15 cellular contexts compared by ENCODE assay signal in genomic region chr17:15954222-15954621, GRCh38. TPM values are rescaled to one million over a fixed set of nuclear protein-coding genes. Genes with fewer than 3 reads are reported as not detected.
DNase-seq lines count a peak whose midpoint lies in the region; ATAC-seq, FAIRE-seq and TF ChIP-seq lines count a peak whose summit lies in the region.
"Had no signal": no experiment of that assay in that cellular context is flagged by ENCODE, and none has a peak within 500 bp of the region (broad histone marks: within the 10 kb centered on the region; RNA-seq: fewer than 3 reads in every experiment).

No MANE protein-coding gene starts in this region.

- H3K18ac ChIP-seq in mesenchymal stem cell (ENCODE audit: low read depth in 1 of 2, low read length in 2 of 2), result no peak overlapping the region

- FAIRE-seq in bronchial epithelial cell (lab: Jason Lieb, UNC), result no peak
- FAIRE-seq: D721Med had no signal

- H2BK5ac ChIP-seq in mesenchymal stem cell (ENCODE audit: low read depth, low read length, poor library complexity, severe bottlenecking), result no peak overlapping the region

- H3K14ac ChIP-seq in mesenchymal stem cell (ENCODE audit: low read length in 2 of 2), result no peak overlapping the region

- ATAC-seq in GM18909 (IDR thresholded peaks at IDR 0.05; ENCODE audit: poor library complexity, unreplicated experiment), result no peak
- ATAC-seq in HG03175 (IDR thresholded peaks at IDR 0.05; ENCODE audit: unreplicated experiment), result no peak
- ATAC-seq: left lobe of liver had no signal

- no peak for TF ChIP-seq CTCF in bronchial epithelial cell (IDR thresholded peaks at IDR 0.05; ENCODE audit: insufficient read depth, low read length, severe bottlenecking)

- CTCF ChIA-PET in HEK293T (lab: Yijun Ruan, JAX), result no interaction called here

- no peak overlapping the region for H2AFZ ChIP-seq in mesenchymal stem cell (ENCODE audit: low read depth, low read length)

- no peak overlapping the region for H3K4me3 ChIP-seq in BLaER1 treated with 17β-estradiol and CSF1 and Interleukin-3, amounts not matched to agents 10 nM and 100 nM
- H3K4me3 ChIP-seq in bronchial epithelial cell (ENCODE audit: low read depth, low read length), result no peak overlapping the region
- H3K4me3 ChIP-seq in mesenchymal stem cell (ENCODE audit: insufficient read depth in 1 of 2, low read depth in 1 of 2, low read length in 2 of 2), result no peak overlapping the region
- H3K4me3 ChIP-seq: right atrium auricular region had no signal

- WGBS in mesenchymal stem cell, result 26% methylated on average over 5 of the region's 5 CpGs

- H3K9ac ChIP-seq in BLaER1 treated with 17β-estradiol and CSF1 and Interleukin-3, amounts not matched to agents 10 nM and 100 nM, result no peak overlapping the region
- H3K9ac ChIP-seq in mesenchymal stem cell (ENCODE audit: low read length), result no peak overlapping the region

- no peak overlapping the region for H4K91ac ChIP-seq in mesenchymal stem cell (ENCODE audit: low read length)

- H4K20me1 ChIP-seq in BLaER1 treated with 17β-estradiol and CSF1 and Interleukin-3, amounts not matched to agents 10 nM and 100 nM, result peaks cover 0 to 27% (median 0%) of the 10 kb centered on the region in 11 experiments; a peak in 6 of 22 replicates

- H2BK15ac ChIP-seq in mesenchymal stem cell (ENCODE audit: low read depth, poor library complexity, severe bottlenecking), result no peak overlapping the region

- H2BK12ac ChIP-seq in mesenchymal stem cell (ENCODE audit: low read length in 2 of 2), result no peak overlapping the region

- H2BK120ac ChIP-seq in mesenchymal stem cell (ENCODE audit: low read depth, low read length), result no peak overlapping the region

- POLR2A ChIA-PET in HEK293T (lab: Yijun Ruan, JAX), result interaction anchor here (1.3 kb wide), 2 partner anchors 9 to 46 kb away, joined by 5 to 7 read pairs; partner anchors contain the start of genes ADORA2B, TTC19 and ZSWIM7

- H3K36me3 ChIP-seq in BLaER1 treated with 17β-estradiol and CSF1 and Interleukin-3, amounts not matched to agents 10 nM and 100 nM, result peaks cover 0 to 25% (median 0%) of the 10 kb centered on the region in 11 experiments; a peak in 6 of 22 replicates
- H3K36me3 ChIP-seq in bronchial epithelial cell (ENCODE audit: control insufficient read depth, insufficient read depth, low read length) (peaks cover 8% of the 10 kb centered on the region), mesenchymal stem cell (ENCODE audit: control insufficient read depth in 1 of 2, insufficient read depth in 2 of 2, low read depth in 1 of 2, low read length in 2 of 2) (peaks cover 0 to 16% of the 10 kb centered on the region in 2 experiments)
- H3K36me3 ChIP-seq: right atrium auricular region had no signal

- H2AK5ac ChIP-seq in mesenchymal stem cell (ENCODE audit: low read length, severe bottlenecking), result no peak overlapping the region

- H3K23ac ChIP-seq in mesenchymal stem cell (ENCODE audit: low read length in 2 of 2), result no peak overlapping the region

- H3K79me1 ChIP-seq in mesenchymal stem cell (replicated peaks; ENCODE audit: low read length, poor library complexity, severe bottlenecking), result peaks cover 14% of the 10 kb centered on the region

- peak overlapping the region; percentile 62 for H4K8ac ChIP-seq in mesenchymal stem cell (ENCODE audit: low read length)

- H3K4me1 ChIP-seq in BLaER1 treated with 17β-estradiol and CSF1 and Interleukin-3, amounts not matched to agents 10 nM and 100 nM, result peaks cover 10 to 78% (median 53%) of the 10 kb centered on the region in 10 experiments
- peaks cover 33% of the 10 kb centered on the region for H3K4me1 ChIP-seq in mesenchymal stem cell (ENCODE audit: control insufficient read depth, insufficient read depth, low read depth, low read length)

- DNase-seq in LoVo (ENCODE audit: low spot score), result peak; percentile 69
- DNase-seq in bronchial epithelial cell (ENCODE audit: low read depth), result peak; percentile 96
- peak; percentile 75 for DNase-seq in mesenchymal stem cell
- DNase-seq in HuH-7 (ENCODE audit: low spot score), result no peak
- no peak for DNase-seq in HEK293T (ENCODE audit: extremely low spot score)
- DNase-seq: activated naive CD4-positive, alpha-beta T cell treated with Interleukin-2 at 50 U/mL for 16 hours; effector CD4-positive, alpha-beta T cell; NCI-H1417 treated with DMSO at 0.1 percent for 48 hours; OCI-M1 had no signal

- no peaks in the 10 kb centered on the region for H3K27me3 ChIP-seq in BLaER1 treated with 17β-estradiol and CSF1 and Interleukin-3, amounts not matched to agents 10 nM and 100 nM
- H3K27me3 ChIP-seq in bronchial epithelial cell (ENCODE audit: control insufficient read depth, insufficient read depth, low read length), result no peaks in the 10 kb centered on the region
- no peaks in the 10 kb centered on the region for H3K27me3 ChIP-seq in mesenchymal stem cell (ENCODE audit: control insufficient read depth in 1 of 2, insufficient read depth in 1 of 2, low read length in 2 of 2)
- H3K27me3 ChIP-seq: right atrium auricular region had no signal

- no peak overlapping the region for H3K27ac ChIP-seq in BLaER1 treated with 17β-estradiol and CSF1 and Interleukin-3, amounts not matched to agents 10 nM and 100 nM
- peak overlapping the region; percentile 19 for H3K27ac ChIP-seq in mesenchymal stem cell (ENCODE audit: low read length, poor library complexity, severe bottlenecking)
- H3K27ac ChIP-seq: right atrium auricular region had no signal

- no peaks in the 10 kb centered on the region; a peak in 1 of 22 replicates for H3K9me3 ChIP-seq in BLaER1 treated with 17β-estradiol and CSF1 and Interleukin-3, amounts not matched to agents 10 nM and 100 nM (replicated peaks in 1 of 11)
- no peaks in the 10 kb centered on the region for H3K9me3 ChIP-seq in mesenchymal stem cell (ENCODE audit: control insufficient read depth, low read length)
- H3K9me3 ChIP-seq: right atrium auricular region had no signal

- no peak overlapping the region for H3K4ac ChIP-seq in mesenchymal stem cell (ENCODE audit: low read depth in 1 of 2, low read length in 2 of 2)

- H3K4me2 ChIP-seq in BLaER1 treated with 17β-estradiol and CSF1 and Interleukin-3, amounts not matched to agents 10 nM and 100 nM, result peak overlapping the region in 6 of 11 experiments; percentile 19 to 89 (median 55); a peak in 11 of 22 replicates
- no peak overlapping the region for H3K4me2 ChIP-seq in mesenchymal stem cell (ENCODE audit: low read length, poor library complexity, severe bottlenecking)

TF ChIP-seq in HEK293T, 16 proteins besides CTCF, POLR2A, EP300 and RAD21:
- TF ChIP-seq, protein P1, sequence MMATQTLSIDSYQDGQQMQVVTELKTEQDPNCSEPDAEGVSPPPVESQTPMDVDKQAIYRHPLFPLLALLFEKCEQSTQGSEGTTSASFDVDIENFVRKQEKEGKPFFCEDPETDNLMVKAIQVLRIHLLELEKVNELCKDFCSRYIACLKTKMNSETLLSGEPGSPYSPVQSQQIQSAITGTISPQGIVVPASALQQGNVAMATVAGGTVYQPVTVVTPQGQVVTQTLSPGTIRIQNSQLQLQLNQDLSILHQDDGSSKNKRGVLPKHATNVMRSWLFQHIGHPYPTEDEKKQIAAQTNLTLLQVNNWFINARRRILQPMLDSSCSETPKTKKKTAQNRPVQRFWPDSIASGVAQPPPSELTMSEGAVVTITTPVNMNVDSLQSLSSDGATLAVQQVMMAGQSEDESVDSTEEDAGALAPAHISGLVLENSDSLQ (IDR thresholded peaks at IDR 0.05), result no peak
- TF ChIP-seq BHLHE40 (IDR thresholded peaks at IDR 0.05; ENCODE audit: borderline replicate concordance) (no peak), ELF4 (IDR thresholded peaks at IDR 0.05) (no peak), HDGF (IDR thresholded peaks at IDR 0.05; ENCODE audit: borderline replicate concordance) (no peak), NFRKB (IDR thresholded peaks at IDR 0.05) (no peak), CTBP1 (IDR thresholded peaks at IDR 0.05; ENCODE audit: borderline replicate concordance) (no peak), LEF1 (IDR thresholded peaks at IDR 0.05; ENCODE audit: borderline replicate concordance) (no peak), TARDBP (IDR thresholded peaks at IDR 0.05) (no peak), FOXM1 (IDR thresholded peaks at IDR 0.05; ENCODE audit: borderline replicate concordance) (no peak), SUZ12 (IDR thresholded peaks at IDR 0.05) (no peak), ARNT (IDR thresholded peaks at IDR 0.05) (no peak), ZNF384 (IDR thresholded peaks at IDR 0.05) (no peak), FOXA1 (IDR thresholded peaks at IDR 0.05) (no peak), L3MBTL2 (conservative IDR thresholded peaks at IDR 0.05) (no peak), FOXK2 (IDR thresholded peaks at IDR 0.05) (no peak), SP1 (IDR thresholded peaks at IDR 0.05) (no peak)
TF ChIP-seq in HEK293T: peak in this region for 0.

RNA-seq across cellular contexts. Expression of gene ADORA2B, which starts 9.3 kb away (rescaled TPM):
- total RNA-seq in bronchial epithelial cell, result 26.2 and 36.1 TPM in 2 replicates
- 23.8 TPM for polyA plus RNA-seq in mesenchymal stem cell (2013, experiment 1 of 2)
- polyA plus RNA-seq in mesenchymal stem cell (2013, experiment 2 of 2), result 25.7 TPM

RNA-seq across cellular contexts. Expression of gene ZSWIM7, which starts 45.3 kb away (rescaled TPM):
- total RNA-seq in bronchial epithelial cell, result 24.2 and 41.1 TPM in 2 replicates
- polyA plus RNA-seq in mesenchymal stem cell (2013, experiment 1 of 2), result 16.4 TPM
- polyA plus RNA-seq in mesenchymal stem cell (2013, experiment 2 of 2), result 16.5 TPM

RNA-seq across cellular contexts. Expression of gene TTC19, which starts 45.4 kb away (rescaled TPM):
- total RNA-seq in bronchial epithelial cell, result 32.5 and 34.8 TPM in 2 replicates
- 14.5 TPM for polyA plus RNA-seq in mesenchymal stem cell (2013, experiment 1 of 2)
- 15.3 TPM for polyA plus RNA-seq in mesenchymal stem cell (2013, experiment 2 of 2)

Comparison
In these comparisons a context has a peak if more than half of its experiments do, and no peak if none do; other contexts are left out.
1. DNase-seq: peak in LoVo (single experiment), bronchial epithelial cell (single experiment) and mesenchymal stem cell (single experiment); none in HuH-7 (single experiment) and HEK293T (single experiment).